Comparison of ENCODE assay signal across 16 cellular contexts in genomic region chr15:99174989-99175388, GRCh38.
DNase-seq lines count a peak whose midpoint lies in the region; ATAC-seq and TF ChIP-seq lines count a peak whose summit lies in the region.
"Had no signal": no experiment of that assay in that cellular context is flagged by ENCODE, and none has a peak within 500 bp of the region (broad histone marks: within the 10 kb centered on the region; RNA-seq: fewer than 3 reads in every experiment).

No MANE protein-coding gene starts in this region.

- H3K27me3 Mint-ChIP-seq in nephron (ENCODE audit: low read depth) = no peaks in the 10 kb centered on the region
- H3K27me3 Mint-ChIP-seq: naive thymus-derived CD4-positive, alpha-beta T cell; stimulated activated memory B cell treated with anti-CD40 and anti-IgM and Interleukin-4, amounts not matched to agents 10 μg/mL and 1 μg/mL and 100 μg/mL, for 72 hours had no signal

- H3K4me1 ChIP-seq in ascending aorta (peaks cover 0 to 22% of the 10 kb centered on the region in 2 donors), cardiac muscle cell (ENCODE audit: low read depth) (peaks cover 26% of the 10 kb centered on the region), thoracic aorta (ENCODE audit: control insufficient read depth in 1 of 2, low read depth in 2 of 2) (peaks cover 6 to 53% of the 10 kb centered on the region in 2 donors)

- H3K4me3 ChIP-seq in ascending aorta (no peak overlapping the region), cardiac muscle cell (no peak overlapping the region), thoracic aorta (no peak overlapping the region)
- H3K4me3 ChIP-seq: upper lobe of right lung had no signal

- H3K27me3 ChIP-seq in ascending aorta = no peaks in the 10 kb centered on the region
- no peaks in the 10 kb centered on the region for H3K27me3 ChIP-seq in cardiac muscle cell
- H3K27me3 ChIP-seq in thoracic aorta (replicated peaks; ENCODE audit: insufficient read depth) = no peaks in the 10 kb centered on the region
- H3K27me3 ChIP-seq: upper lobe of right lung had no signal

- peak overlapping the region; percentile 49 for H3K27ac ChIP-seq in ascending aorta
- H3K27ac ChIP-seq in cardiac muscle cell = peak overlapping the region; percentile 92
- peak overlapping the region; percentile 59 to 62 for H3K27ac ChIP-seq in thoracic aorta
- H3K27ac ChIP-seq: upper lobe of right lung had no signal

- H3K36me3 ChIP-seq in ascending aorta (peaks cover 3 to 9% of the 10 kb centered on the region in 2 donors), cardiac muscle cell (no peaks in the 10 kb centered on the region), thoracic aorta (no peaks in the 10 kb centered on the region)

- no peak for DNase-seq in ascending aorta (ENCODE audit: low spot score in 2 of 2)
- DNase-seq in cardiac muscle cell (ENCODE audit: low read depth in 1 of 2, low spot score in 1 of 2) = peak in 1 of 2 donors; percentile 12
- DNase-seq in thoracic aorta (ENCODE audit: low spot score) = no peak
- DNase-seq in HT-29 (ENCODE audit: low spot score) = no peak
- DNase-seq in NCI-H2227 (lab: John Stamatoyannopoulos, UW; ENCODE audit: unreplicated experiment) = no peak
- DNase-seq in NCI-H187 (lab: John Stamatoyannopoulos, UW) = no peak
- DNase-seq: activated effector memory CD4-positive, alpha-beta T cell treated with Interleukin-2 at 50 U/mL for 16 hours; amniotic stem cell; EL; foreskin fibroblast; naive thymus-derived CD4-positive, alpha-beta T cell; NCI-H1436; NCI-H226; upper lobe of right lung had no signal

- H3K4me3 Mint-ChIP-seq in nephron = no peak overlapping the region
- H3K4me3 Mint-ChIP-seq: naive thymus-derived CD4-positive, alpha-beta T cell; stimulated activated memory B cell treated with anti-CD40 and anti-IgM and Interleukin-4, amounts not matched to agents 10 μg/mL and 1 μg/mL and 100 μg/mL, for 72 hours had no signal

- peaks cover 32% of the 10 kb centered on the region for H3K36me3 Mint-ChIP-seq in nephron (ENCODE audit: low read depth)
- H3K36me3 Mint-ChIP-seq: naive thymus-derived CD4-positive, alpha-beta T cell; stimulated activated memory B cell treated with anti-CD40 and anti-IgM and Interleukin-4, amounts not matched to agents 10 μg/mL and 1 μg/mL and 100 μg/mL, for 72 hours had no signal

- peak overlapping the region; percentile 23 to 73 (median 62) for H3K27ac Mint-ChIP-seq in nephron
- H3K27ac Mint-ChIP-seq: stimulated activated memory B cell treated with anti-CD40 and anti-IgM and Interleukin-4, amounts not matched to agents 10 μg/mL and 1 μg/mL and 100 μg/mL, for 72 hours had no signal

- no peaks in the 10 kb centered on the region for H3K9me3 Mint-ChIP-seq in nephron
- H3K9me3 Mint-ChIP-seq: naive thymus-derived CD4-positive, alpha-beta T cell; stimulated activated memory B cell treated with anti-CD40 and anti-IgM and Interleukin-4, amounts not matched to agents 10 μg/mL and 1 μg/mL and 100 μg/mL, for 72 hours had no signal

- H3K4me1 Mint-ChIP-seq in nephron = peaks cover 17% of the 10 kb centered on the region
- H3K4me1 Mint-ChIP-seq: stimulated activated memory B cell treated with anti-CD40 and anti-IgM and Interleukin-4, amounts not matched to agents 10 μg/mL and 1 μg/mL and 100 μg/mL, for 72 hours had no signal

- no peak for TF ChIP-seq CTCF in ascending aorta (IDR thresholded peaks at IDR 0.05)
- no peak for TF ChIP-seq CTCF in cardiac muscle cell (IDR thresholded peaks at IDR 0.05; ENCODE audit: low read depth, low read length)
- no peak for TF ChIP-seq CTCF in nephron (IDR thresholded peaks at IDR 0.05; ENCODE audit: unreplicated experiment in 3 of 3)
- no peak for TF ChIP-seq CTCF in thoracic aorta (IDR thresholded peaks at IDR 0.05)

- no peak for ATAC-seq in thoracic aorta (ENCODE audit: insufficient number of reproducible peaks, low FRiP score, low read depth)
- ATAC-seq: naive thymus-derived CD4-positive, alpha-beta T cell; stimulated activated memory B cell treated with anti-CD40 and anti-IgM and Interleukin-4, amounts not matched to agents 10 μg/mL and 1 μg/mL and 100 μg/mL, for 72 hours; upper lobe of right lung had no signal

- intact Hi-C loops in ascending aorta (cut with DNase I) = loop anchor here (2.0 to 5.0 kb wide), 3 partner anchors 42 to 68 kb away; partner anchors contain the start of gene SYNM

- no peaks in the 10 kb centered on the region for H3K9me3 ChIP-seq in ascending aorta
- no peaks in the 10 kb centered on the region for H3K9me3 ChIP-seq in cardiac muscle cell (ENCODE audit: low read depth)
- no peaks in the 10 kb centered on the region for H3K9me3 ChIP-seq in thoracic aorta
- H3K9me3 ChIP-seq: upper lobe of right lung had no signal
